Comparison of ENCODE assay signal across 1 cellular context in the genomic region with DNA sequence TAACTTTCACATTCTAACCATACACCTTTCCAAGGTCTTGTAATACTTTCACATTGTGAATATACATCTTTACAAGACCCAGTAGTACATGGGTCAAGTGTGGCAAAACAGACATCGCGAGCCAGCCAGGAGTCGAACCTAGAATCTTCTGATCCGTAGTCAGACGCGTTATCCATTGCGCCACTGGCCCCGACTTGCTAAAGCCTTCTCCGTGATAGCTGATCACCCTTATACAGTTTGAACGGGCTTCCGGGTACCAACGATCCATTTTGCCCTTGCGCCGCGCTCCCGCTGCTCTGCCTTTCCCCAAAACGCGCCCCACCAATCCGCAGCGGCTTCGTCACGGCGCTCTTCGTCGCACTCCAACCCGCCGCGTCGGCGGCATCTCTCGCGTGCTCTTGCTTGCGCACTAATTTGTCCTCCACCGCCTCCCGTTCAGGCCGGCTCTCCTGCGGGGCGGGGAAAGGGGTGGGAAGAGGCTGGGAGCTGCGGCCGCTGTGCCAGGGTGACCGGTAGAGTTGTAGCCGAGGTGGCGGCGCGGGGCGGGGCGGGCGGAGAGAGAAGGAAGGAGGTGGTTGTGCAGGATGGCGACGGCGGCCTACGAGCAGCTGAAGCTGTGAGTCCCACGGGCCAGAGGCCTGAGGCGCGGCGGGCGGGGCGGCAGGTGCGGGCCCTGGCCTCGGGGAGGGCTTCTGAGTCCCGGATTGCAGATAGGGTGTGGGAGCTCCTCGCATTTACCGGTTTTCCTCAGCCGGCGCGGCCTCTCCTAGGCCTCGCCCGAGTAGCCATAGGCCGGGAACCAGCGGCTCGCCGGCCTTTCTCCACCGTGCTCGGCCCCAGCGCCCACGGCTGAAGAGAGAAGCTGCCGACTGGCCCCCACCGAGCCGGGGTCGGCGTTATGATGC.
TF ChIP-seq lines count a peak whose summit lies in the region.

A gene with protein sequence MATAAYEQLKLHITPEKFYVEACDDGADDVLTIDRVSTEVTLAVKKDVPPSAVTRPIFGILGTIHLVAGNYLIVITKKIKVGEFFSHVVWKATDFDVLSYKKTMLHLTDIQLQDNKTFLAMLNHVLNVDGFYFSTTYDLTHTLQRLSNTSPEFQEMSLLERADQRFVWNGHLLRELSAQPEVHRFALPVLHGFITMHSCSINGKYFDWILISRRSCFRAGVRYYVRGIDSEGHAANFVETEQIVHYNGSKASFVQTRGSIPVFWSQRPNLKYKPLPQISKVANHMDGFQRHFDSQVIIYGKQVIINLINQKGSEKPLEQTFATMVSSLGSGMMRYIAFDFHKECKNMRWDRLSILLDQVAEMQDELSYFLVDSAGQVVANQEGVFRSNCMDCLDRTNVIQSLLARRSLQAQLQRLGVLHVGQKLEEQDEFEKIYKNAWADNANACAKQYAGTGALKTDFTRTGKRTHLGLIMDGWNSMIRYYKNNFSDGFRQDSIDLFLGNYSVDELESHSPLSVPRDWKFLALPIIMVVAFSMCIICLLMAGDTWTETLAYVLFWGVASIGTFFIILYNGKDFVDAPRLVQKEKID (plus strand): TSS at position 515 of the 905 bp plus-strand sequence. CDS start 70 bp downstream, at position 585.

TF ChIP-seq in WTC11, 78 proteins besides CTCF, POLR2A, EP300 and RAD21 (continued from another document):
- TF ChIP-seq NFE2L1 (CRISPR knock-in tag; IDR thresholded peaks at IDR 0.05) (peak; percentile 1; the same call in 1 of the 2 replicates), PRRX2 (CRISPR knock-in tag; IDR thresholded peaks at IDR 0.05) (no peak), ZNF416 (CRISPR knock-in tag; IDR thresholded peaks at IDR 0.05) (0 out of 2 replicates have a peak, but pooled peaks have one; percentile 50), FOXP1 (CRISPR knock-in tag; IDR thresholded peaks at IDR 0.05; ENCODE audit: borderline replicate concordance) (peak; percentile 78; the same call in 1 of the 2 replicates), KAT7 (CRISPR knock-in tag; IDR thresholded peaks at IDR 0.05; ENCODE audit: borderline replicate concordance) (0 out of 2 replicates have a peak, but pooled peaks have one; percentile 45), FOXK1 (CRISPR knock-in tag; IDR thresholded peaks at IDR 0.05) (peak; percentile 84)
- TF ChIP-seq, protein P1, sequence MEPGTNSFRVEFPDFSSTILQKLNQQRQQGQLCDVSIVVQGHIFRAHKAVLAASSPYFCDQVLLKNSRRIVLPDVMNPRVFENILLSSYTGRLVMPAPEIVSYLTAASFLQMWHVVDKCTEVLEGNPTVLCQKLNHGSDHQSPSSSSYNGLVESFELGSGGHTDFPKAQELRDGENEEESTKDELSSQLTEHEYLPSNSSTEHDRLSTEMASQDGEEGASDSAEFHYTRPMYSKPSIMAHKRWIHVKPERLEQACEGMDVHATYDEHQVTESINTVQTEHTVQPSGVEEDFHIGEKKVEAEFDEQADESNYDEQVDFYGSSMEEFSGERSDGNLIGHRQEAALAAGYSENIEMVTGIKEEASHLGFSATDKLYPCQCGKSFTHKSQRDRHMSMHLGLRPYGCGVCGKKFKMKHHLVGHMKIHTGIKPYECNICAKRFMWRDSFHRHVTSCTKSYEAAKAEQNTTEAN (CRISPR knock-in tag; IDR thresholded peaks at IDR 0.05), result 0 out of 2 replicates have a peak, but pooled peaks have one; percentile 7
- TF ChIP-seq, protein P2, sequence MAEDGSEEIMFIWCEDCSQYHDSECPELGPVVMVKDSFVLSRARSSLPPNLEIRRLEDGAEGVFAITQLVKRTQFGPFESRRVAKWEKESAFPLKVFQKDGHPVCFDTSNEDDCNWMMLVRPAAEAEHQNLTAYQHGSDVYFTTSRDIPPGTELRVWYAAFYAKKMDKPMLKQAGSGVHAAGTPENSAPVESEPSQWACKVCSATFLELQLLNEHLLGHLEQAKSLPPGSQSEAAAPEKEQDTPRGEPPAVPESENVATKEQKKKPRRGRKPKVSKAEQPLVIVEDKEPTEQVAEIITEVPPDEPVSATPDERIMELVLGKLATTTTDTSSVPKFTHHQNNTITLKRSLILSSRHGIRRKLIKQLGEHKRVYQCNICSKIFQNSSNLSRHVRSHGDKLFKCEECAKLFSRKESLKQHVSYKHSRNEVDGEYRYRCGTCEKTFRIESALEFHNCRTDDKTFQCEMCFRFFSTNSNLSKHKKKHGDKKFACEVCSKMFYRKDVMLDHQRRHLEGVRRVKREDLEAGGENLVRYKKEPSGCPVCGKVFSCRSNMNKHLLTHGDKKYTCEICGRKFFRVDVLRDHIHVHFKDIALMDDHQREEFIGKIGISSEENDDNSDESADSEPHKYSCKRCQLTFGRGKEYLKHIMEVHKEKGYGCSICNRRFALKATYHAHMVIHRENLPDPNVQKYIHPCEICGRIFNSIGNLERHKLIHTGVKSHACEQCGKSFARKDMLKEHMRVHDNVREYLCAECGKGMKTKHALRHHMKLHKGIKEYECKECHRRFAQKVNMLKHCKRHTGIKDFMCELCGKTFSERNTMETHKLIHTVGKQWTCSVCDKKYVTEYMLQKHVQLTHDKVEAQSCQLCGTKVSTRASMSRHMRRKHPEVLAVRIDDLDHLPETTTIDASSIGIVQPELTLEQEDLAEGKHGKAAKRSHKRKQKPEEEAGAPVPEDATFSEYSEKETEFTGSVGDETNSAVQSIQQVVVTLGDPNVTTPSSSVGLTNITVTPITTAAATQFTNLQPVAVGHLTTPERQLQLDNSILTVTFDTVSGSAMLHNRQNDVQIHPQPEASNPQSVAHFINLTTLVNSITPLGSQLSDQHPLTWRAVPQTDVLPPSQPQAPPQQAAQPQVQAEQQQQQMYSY (CRISPR knock-in tag; IDR thresholded peaks at IDR 0.05), result no peak
- TF ChIP-seq, protein P3, sequence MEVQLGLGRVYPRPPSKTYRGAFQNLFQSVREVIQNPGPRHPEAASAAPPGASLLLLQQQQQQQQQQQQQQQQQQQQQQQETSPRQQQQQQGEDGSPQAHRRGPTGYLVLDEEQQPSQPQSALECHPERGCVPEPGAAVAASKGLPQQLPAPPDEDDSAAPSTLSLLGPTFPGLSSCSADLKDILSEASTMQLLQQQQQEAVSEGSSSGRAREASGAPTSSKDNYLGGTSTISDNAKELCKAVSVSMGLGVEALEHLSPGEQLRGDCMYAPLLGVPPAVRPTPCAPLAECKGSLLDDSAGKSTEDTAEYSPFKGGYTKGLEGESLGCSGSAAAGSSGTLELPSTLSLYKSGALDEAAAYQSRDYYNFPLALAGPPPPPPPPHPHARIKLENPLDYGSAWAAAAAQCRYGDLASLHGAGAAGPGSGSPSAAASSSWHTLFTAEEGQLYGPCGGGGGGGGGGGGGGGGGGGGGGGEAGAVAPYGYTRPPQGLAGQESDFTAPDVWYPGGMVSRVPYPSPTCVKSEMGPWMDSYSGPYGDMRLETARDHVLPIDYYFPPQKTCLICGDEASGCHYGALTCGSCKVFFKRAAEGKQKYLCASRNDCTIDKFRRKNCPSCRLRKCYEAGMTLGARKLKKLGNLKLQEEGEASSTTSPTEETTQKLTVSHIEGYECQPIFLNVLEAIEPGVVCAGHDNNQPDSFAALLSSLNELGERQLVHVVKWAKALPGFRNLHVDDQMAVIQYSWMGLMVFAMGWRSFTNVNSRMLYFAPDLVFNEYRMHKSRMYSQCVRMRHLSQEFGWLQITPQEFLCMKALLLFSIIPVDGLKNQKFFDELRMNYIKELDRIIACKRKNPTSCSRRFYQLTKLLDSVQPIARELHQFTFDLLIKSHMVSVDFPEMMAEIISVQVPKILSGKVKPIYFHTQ (CRISPR knock-in tag; IDR thresholded peaks at IDR 0.05), result no peak
- TF ChIP-seq, protein P4, sequence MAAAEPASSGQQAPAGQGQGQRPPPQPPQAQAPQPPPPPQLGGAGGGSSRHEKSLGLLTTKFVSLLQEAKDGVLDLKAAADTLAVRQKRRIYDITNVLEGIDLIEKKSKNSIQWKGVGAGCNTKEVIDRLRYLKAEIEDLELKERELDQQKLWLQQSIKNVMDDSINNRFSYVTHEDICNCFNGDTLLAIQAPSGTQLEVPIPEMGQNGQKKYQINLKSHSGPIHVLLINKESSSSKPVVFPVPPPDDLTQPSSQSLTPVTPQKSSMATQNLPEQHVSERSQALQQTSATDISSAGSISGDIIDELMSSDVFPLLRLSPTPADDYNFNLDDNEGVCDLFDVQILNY (CRISPR knock-in tag; IDR thresholded peaks at IDR 0.05), result peak; percentile 67; the same call in 1 of the 2 replicates
- TF ChIP-seq, protein P5, sequence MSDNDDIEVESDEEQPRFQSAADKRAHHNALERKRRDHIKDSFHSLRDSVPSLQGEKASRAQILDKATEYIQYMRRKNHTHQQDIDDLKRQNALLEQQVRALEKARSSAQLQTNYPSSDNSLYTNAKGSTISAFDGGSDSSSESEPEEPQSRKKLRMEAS (CRISPR knock-in tag; IDR thresholded peaks at IDR 0.05), result peak; percentile 91
- TF ChIP-seq, protein P6, sequence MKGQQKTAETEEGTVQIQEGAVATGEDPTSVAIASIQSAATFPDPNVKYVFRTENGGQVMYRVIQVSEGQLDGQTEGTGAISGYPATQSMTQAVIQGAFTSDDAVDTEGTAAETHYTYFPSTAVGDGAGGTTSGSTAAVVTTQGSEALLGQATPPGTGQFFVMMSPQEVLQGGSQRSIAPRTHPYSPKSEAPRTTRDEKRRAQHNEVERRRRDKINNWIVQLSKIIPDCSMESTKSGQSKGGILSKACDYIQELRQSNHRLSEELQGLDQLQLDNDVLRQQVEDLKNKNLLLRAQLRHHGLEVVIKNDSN (CRISPR knock-in tag; IDR thresholded peaks at IDR 0.05), result peak; percentile 18; the same call in 1 of the 2 replicates
